ENCODE assay signal across 17 cellular contexts in the genomic region with DNA sequence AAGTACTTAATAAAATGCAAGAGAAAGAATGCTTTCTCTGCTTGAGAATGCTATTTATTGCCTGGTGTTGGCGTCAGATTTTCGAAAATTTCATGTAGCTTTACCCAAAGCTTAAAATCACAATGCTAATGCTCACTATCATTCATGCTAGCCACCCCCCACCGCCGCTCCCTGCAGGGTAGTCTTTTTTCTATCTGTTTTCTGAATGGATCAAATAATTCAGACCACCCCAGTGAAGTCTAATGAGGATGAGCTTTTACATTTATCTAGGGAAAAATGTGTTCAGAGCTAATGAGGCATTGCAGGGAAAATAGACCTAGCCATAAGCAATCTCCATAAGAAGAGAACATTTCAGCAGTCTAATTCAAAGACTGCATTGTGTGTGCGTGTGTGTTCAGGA.
DNase-seq lines count a peak whose midpoint lies in the region; ATAC-seq and TF ChIP-seq lines count a peak whose summit lies in the region.
"Had no signal": no experiment of that assay in that cellular context is flagged by ENCODE, and none has a peak within 500 bp of the region (broad histone marks: within the 10 kb centered on the region; RNA-seq: fewer than 3 reads in every experiment).

No MANE protein-coding gene starts in this region.

- H3K36me3 ChIP-seq in A673 (ENCODE audit: insufficient read depth, low read length, poor library complexity, severe bottlenecking) (no peaks in the 10 kb centered on the region), HUES64 (ENCODE audit: insufficient read depth, low read length) (no peaks in the 10 kb centered on the region), neural cell (ENCODE audit: insufficient read depth, low read length) (no peaks in the 10 kb centered on the region)

- H3K9me3 ChIP-seq in A673 (ENCODE audit: low read depth, low read length, poor library complexity, severe bottlenecking): no peaks in the 10 kb centered on the region
- H3K9me3 ChIP-seq in HUES64 (ENCODE audit: insufficient read depth, low read depth, low read length): no peaks in the 10 kb centered on the region
- H3K9me3 ChIP-seq in neural cell (ENCODE audit: low read length): no peaks in the 10 kb centered on the region

- no peaks in the 10 kb centered on the region for H3K9me2 ChIP-seq in neural cell (ENCODE audit: insufficient read depth, low read length)

- POLR2A ChIA-PET in A673 (lab: Charles Lee; ENCODE audit: low non-redundant PET): no interaction called here

- H3K9me3 Mint-ChIP-seq in natural killer cell treated with Interleukin-12 subunit alpha and Interleukin-12 subunit beta and Interleukin-15 and Interleukin-18, amount 100 ng/mL, for 72 hours: peaks cover 9% of the 10 kb centered on the region

- ATAC-seq in natural killer cell treated with Interleukin-12 subunit alpha and Interleukin-12 subunit beta and Interleukin-15 and Interleukin-18, amount 100 ng/mL, for 72 hours: no peak
- no peak for ATAC-seq in HG02970 (IDR thresholded peaks at IDR 0.05; ENCODE audit: low FRiP score, unreplicated experiment)
- ATAC-seq: Right ventricle myocardium inferior had no signal

- no peaks in the 10 kb centered on the region for H3K79me2 ChIP-seq in neural cell (replicated peaks; ENCODE audit: insufficient read depth, low read length)

- H3K4me1 ChIP-seq in A673 (ENCODE audit: insufficient read depth, low read length, poor library complexity, severe bottlenecking): peaks cover 9% of the 10 kb centered on the region
- H3K4me1 ChIP-seq in HUES64 (ENCODE audit: insufficient read depth, low read length): peaks cover 32% of the 10 kb centered on the region

- CTCF ChIA-PET in A673 (lab: Charles Lee): no interaction called here

- no peak overlapping the region for H3K4me3 ChIP-seq in A673 (ENCODE audit: low read depth, low read length, poor library complexity, severe bottlenecking)
- no peak overlapping the region for H3K4me3 ChIP-seq in HUES64 (ENCODE audit: low read length)
- H3K4me3 ChIP-seq in neural cell (ENCODE audit: low read length): peak overlapping the region; percentile 4

- H3K27me3 ChIP-seq in A673 (replicated peaks; ENCODE audit: insufficient read depth, low read depth, low read length, poor library complexity) (no peaks in the 10 kb centered on the region), HUES64 (ENCODE audit: insufficient read depth, low read length) (no peaks in the 10 kb centered on the region), neural cell (ENCODE audit: insufficient read depth, low read depth, low read length) (no peaks in the 10 kb centered on the region)

- no peak overlapping the region for H3K27ac Mint-ChIP-seq in natural killer cell treated with Interleukin-12 subunit alpha and Interleukin-12 subunit beta and Interleukin-15 and Interleukin-18, amount 100 ng/mL, for 72 hours
- H3K27ac Mint-ChIP-seq: CD4-positive, alpha-beta T cell had no signal

- DNase-seq in A673 (ENCODE audit: low spot score): peak; percentile 93
- peak; percentile 30 for DNase-seq in cerebellar cortex (ENCODE audit: low spot score)
- DNase-seq in natural killer cell treated with Interleukin-12 subunit alpha and Interleukin-12 subunit beta and Interleukin-15 and Interleukin-18, amount 100 ng/mL, for 72 hours (ENCODE audit: low spot score): no peak
- DNase-seq in NCI-H510A treated with DMSO at 0.1 percent for 48 hours (lab: John Stamatoyannopoulos, UW): no peak
- no peak for DNase-seq in HCEC 1CT
- DNase-seq: CD4-positive, alpha-beta T cell; DMS153; GF-D8; NCI-H1417 treated with DMSO at 0.1 percent for 48 hours; NCI-H2029 treated with DMSO at 0.1 percent for 48 hours; NCI-H2227 treated with DMSO at 0.1 percent for 48 hours; NCI-H526 treated with DMSO at 0.1 percent for 48 hours had no signal

- 49% methylated on average over 4 of the region's 5 CpGs for WGBS in HUES64

- no peak overlapping the region for H3K4me2 ChIP-seq in neural cell (ENCODE audit: low read length)
- H3K4me2 ChIP-seq: KMS-11 had no signal

- BruUV-seq in A673 (replicated peaks; lab: Mats Ljungman, UMichigan): no TSS peak

- no peak for TF ChIP-seq EP300 in neural cell (conservative IDR thresholded peaks at IDR 0.05; ENCODE audit: poor library complexity, severe bottlenecking)

- no peak for TF ChIP-seq RAD21 in neural cell (conservative IDR thresholded peaks at IDR 0.05)

- H3K27ac ChIP-seq in A673 (ENCODE audit: low read depth, low read length, poor library complexity, severe bottlenecking) (peak overlapping the region; percentile 18), HUES64 (ENCODE audit: low read depth, low read length) (peak overlapping the region; percentile 54), neural cell (ENCODE audit: low read length) (no peak overlapping the region)
- H3K27ac ChIP-seq: KMS-11 had no signal

- no peak overlapping the region for H3K9ac ChIP-seq in HUES64 (ENCODE audit: low read depth, low read length)
- no peak overlapping the region for H3K9ac ChIP-seq in neural cell (ENCODE audit: low read length)
- H3K9ac ChIP-seq: KMS-11 had no signal

- no peaks in the 10 kb centered on the region for H3K27me3 Mint-ChIP-seq in natural killer cell treated with Interleukin-12 subunit alpha and Interleukin-12 subunit beta and Interleukin-15 and Interleukin-18, amount 100 ng/mL, for 72 hours
- H3K27me3 Mint-ChIP-seq: CD4-positive, alpha-beta T cell had no signal

- H3K4me3 Mint-ChIP-seq in natural killer cell treated with Interleukin-12 subunit alpha and Interleukin-12 subunit beta and Interleukin-15 and Interleukin-18, amount 100 ng/mL, for 72 hours: no peak overlapping the region
- H3K4me3 Mint-ChIP-seq: CD4-positive, alpha-beta T cell had no signal

- no peak overlapping the region for H2AFZ ChIP-seq in neural cell (ENCODE audit: low read depth, low read length)

- intact Hi-C loops in A673 (cut with micrococcal nuclease; ENCODE audit: unreplicated experiment): no loop called here

- H4K20me1 ChIP-seq in neural cell (ENCODE audit: insufficient read depth): no peaks in the 10 kb centered on the region

- H3K36me3 Mint-ChIP-seq in natural killer cell treated with Interleukin-12 subunit alpha and Interleukin-12 subunit beta and Interleukin-15 and Interleukin-18, amount 100 ng/mL, for 72 hours: no peaks in the 10 kb centered on the region

- no peak for TF ChIP-seq CTCF in A673 (conservative IDR thresholded peaks at IDR 0.05; ENCODE audit: low read depth, low read length)
- TF ChIP-seq CTCF in neural cell (IDR thresholded peaks at IDR 0.05; ENCODE audit: poor library complexity, severe bottlenecking): no peak

- no peaks in the 10 kb centered on the region for H3F3A ChIP-seq in neural cell (ENCODE audit: insufficient read depth, low read length, poor library complexity, severe bottlenecking)

- no peaks in the 10 kb centered on the region for H3K4me1 Mint-ChIP-seq in natural killer cell treated with Interleukin-12 subunit alpha and Interleukin-12 subunit beta and Interleukin-15 and Interleukin-18, amount 100 ng/mL, for 72 hours (ENCODE audit: low read depth in 2 of 2)

TF ChIP-seq in neural cell, 6 proteins besides CTCF, POLR2A, EP300 and RAD21:
- TF ChIP-seq TAF1 (IDR thresholded peaks at IDR 0.05; ENCODE audit: low read depth) (no peak), POLR2AphosphoS5 (IDR thresholded peaks at IDR 0.05) (no peak), REST (IDR thresholded peaks at IDR 0.05; ENCODE audit: borderline replicate concordance) (no peak), MXI1 (conservative IDR thresholded peaks at IDR 0.05; ENCODE audit: poor library complexity, severe bottlenecking) (no peak), SMC3 (conservative IDR thresholded peaks at IDR 0.05; ENCODE audit: poor library complexity) (no peak), EZH2 (IDR thresholded peaks at IDR 0.05; ENCODE audit: borderline replicate concordance, insufficient read depth, low read length, poor library complexity, severe bottlenecking) (no peak)

Comparison
In these comparisons a context has a peak if more than half of its experiments do, and no peak if none do; other contexts are left out.
1. DNase-seq: peak in A673 (single experiment) and cerebellar cortex (single experiment); none in natural killer cell treated with Interleukin-12 subunit alpha and Interleukin-12 subunit beta and Interleukin-15 and Interleukin-18, amount 100 ng/mL, for 72 hours (single experiment), NCI-H510A treated with DMSO at 0.1 percent for 48 hours (single experiment) and HCEC 1CT (single experiment).